Comparison of ENCODE assay signal across 1 cellular context in the genomic region with DNA sequence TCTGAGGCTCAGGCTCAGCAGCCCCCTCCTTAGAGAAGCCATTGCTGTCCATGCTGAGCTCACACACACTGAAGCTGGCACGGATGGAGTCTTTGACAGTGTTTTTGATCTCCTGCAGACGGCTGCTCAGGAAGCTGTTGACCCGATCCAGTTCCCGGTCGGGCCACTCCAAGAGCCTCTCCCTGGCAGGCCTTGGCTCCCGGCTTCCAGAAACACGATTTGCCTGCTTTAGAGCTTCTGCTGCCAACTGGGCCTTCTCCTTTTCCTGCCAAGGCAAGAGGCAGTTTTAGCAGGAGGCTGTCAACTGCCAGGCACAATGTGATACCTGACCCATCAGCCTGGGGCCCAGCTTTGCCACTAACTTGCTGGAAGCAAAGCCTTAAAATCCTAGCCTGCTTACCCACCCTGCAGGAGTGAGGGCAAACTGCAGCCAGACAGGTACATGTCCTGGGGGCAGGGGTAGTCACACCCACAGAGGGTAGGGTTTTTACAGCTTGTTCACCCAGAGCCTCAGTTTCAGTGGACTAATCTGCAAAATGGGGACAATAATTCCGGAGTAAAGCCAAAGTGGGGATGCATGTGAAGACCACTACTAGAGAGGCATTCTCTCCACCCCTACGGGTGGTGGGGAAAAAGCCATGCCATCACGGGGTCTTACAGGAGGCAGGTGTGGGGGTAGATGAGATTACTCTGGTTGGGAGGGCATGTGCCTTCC.
TF ChIP-seq lines count a peak whose summit lies in the region.

No MANE protein-coding gene starts in this region.

TF ChIP-seq in WTC11, 78 proteins besides CTCF, POLR2A, EP300 and RAD21 (continued from another document):
- TF ChIP-seq, protein P1, sequence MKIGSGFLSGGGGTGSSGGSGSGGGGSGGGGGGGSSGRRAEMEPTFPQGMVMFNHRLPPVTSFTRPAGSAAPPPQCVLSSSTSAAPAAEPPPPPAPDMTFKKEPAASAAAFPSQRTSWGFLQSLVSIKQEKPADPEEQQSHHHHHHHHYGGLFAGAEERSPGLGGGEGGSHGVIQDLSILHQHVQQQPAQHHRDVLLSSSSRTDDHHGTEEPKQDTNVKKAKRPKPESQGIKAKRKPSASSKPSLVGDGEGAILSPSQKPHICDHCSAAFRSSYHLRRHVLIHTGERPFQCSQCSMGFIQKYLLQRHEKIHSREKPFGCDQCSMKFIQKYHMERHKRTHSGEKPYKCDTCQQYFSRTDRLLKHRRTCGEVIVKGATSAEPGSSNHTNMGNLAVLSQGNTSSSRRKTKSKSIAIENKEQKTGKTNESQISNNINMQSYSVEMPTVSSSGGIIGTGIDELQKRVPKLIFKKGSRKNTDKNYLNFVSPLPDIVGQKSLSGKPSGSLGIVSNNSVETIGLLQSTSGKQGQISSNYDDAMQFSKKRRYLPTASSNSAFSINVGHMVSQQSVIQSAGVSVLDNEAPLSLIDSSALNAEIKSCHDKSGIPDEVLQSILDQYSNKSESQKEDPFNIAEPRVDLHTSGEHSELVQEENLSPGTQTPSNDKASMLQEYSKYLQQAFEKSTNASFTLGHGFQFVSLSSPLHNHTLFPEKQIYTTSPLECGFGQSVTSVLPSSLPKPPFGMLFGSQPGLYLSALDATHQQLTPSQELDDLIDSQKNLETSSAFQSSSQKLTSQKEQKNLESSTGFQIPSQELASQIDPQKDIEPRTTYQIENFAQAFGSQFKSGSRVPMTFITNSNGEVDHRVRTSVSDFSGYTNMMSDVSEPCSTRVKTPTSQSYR (CRISPR knock-in tag; IDR thresholded peaks at IDR 0.05) = no peak
- TF ChIP-seq, protein P2, sequence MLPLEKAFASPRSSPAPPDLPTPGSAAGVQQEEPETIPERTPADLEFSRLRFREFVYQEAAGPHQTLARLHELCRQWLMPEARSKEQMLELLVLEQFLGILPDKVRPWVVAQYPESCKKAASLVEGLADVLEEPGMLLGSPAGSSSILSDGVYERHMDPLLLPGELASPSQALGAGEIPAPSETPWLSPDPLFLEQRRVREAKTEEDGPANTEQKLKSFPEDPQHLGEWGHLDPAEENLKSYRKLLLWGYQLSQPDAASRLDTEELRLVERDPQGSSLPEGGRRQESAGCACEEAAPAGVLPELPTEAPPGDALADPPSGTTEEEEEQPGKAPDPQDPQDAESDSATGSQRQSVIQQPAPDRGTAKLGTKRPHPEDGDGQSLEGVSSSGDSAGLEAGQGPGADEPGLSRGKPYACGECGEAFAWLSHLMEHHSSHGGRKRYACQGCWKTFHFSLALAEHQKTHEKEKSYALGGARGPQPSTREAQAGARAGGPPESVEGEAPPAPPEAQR (CRISPR knock-in tag; IDR thresholded peaks at IDR 0.05) = no peak
- TF ChIP-seq, protein P3, sequence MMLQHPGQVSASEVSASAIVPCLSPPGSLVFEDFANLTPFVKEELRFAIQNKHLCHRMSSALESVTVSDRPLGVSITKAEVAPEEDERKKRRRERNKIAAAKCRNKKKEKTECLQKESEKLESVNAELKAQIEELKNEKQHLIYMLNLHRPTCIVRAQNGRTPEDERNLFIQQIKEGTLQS (CRISPR knock-in tag; conservative IDR thresholded peaks at IDR 0.05) = no peak
- TF ChIP-seq ETV6 (CRISPR knock-in tag; IDR thresholded peaks at IDR 0.05) = no peak
- no peak for TF ChIP-seq CREB1 (CRISPR knock-in tag; IDR thresholded peaks at IDR 0.05)
- TF ChIP-seq ZNF317 (CRISPR knock-in tag; IDR thresholded peaks at IDR 0.05; ENCODE audit: borderline replicate concordance, low read depth) = no peak
- TF ChIP-seq, protein P4, sequence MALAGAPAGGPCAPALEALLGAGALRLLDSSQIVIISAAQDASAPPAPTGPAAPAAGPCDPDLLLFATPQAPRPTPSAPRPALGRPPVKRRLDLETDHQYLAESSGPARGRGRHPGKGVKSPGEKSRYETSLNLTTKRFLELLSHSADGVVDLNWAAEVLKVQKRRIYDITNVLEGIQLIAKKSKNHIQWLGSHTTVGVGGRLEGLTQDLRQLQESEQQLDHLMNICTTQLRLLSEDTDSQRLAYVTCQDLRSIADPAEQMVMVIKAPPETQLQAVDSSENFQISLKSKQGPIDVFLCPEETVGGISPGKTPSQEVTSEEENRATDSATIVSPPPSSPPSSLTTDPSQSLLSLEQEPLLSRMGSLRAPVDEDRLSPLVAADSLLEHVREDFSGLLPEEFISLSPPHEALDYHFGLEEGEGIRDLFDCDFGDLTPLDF (CRISPR knock-in tag; IDR thresholded peaks at IDR 0.05) = no peak
- TF ChIP-seq, protein P5, sequence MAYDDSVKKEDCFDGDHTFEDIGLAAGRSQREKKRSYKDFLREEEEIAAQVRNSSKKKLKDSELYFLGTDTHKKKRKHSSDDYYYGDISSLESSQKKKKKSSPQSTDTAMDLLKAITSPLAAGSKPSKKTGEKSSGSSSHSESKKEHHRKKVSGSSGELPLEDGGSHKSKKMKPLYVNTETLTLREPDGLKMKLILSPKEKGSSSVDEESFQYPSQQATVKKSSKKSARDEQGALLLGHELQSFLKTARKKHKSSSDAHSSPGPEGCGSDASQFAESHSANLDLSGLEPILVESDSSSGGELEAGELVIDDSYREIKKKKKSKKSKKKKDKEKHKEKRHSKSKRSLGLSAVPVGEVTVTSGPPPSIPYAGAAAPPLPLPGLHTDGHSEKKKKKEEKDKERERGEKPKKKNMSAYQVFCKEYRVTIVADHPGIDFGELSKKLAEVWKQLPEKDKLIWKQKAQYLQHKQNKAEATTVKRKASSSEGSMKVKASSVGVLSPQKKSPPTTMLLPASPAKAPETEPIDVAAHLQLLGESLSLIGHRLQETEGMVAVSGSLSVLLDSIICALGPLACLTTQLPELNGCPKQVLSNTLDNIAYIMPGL (CRISPR knock-in tag; IDR thresholded peaks at IDR 0.05) = no peak
- TF ChIP-seq, protein P6, sequence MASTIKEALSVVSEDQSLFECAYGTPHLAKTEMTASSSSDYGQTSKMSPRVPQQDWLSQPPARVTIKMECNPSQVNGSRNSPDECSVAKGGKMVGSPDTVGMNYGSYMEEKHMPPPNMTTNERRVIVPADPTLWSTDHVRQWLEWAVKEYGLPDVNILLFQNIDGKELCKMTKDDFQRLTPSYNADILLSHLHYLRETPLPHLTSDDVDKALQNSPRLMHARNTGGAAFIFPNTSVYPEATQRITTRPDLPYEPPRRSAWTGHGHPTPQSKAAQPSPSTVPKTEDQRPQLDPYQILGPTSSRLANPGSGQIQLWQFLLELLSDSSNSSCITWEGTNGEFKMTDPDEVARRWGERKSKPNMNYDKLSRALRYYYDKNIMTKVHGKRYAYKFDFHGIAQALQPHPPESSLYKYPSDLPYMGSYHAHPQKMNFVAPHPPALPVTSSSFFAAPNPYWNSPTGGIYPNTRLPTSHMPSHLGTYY (CRISPR knock-in tag; IDR thresholded peaks at IDR 0.05) = no peak
- TF ChIP-seq, protein P7, sequence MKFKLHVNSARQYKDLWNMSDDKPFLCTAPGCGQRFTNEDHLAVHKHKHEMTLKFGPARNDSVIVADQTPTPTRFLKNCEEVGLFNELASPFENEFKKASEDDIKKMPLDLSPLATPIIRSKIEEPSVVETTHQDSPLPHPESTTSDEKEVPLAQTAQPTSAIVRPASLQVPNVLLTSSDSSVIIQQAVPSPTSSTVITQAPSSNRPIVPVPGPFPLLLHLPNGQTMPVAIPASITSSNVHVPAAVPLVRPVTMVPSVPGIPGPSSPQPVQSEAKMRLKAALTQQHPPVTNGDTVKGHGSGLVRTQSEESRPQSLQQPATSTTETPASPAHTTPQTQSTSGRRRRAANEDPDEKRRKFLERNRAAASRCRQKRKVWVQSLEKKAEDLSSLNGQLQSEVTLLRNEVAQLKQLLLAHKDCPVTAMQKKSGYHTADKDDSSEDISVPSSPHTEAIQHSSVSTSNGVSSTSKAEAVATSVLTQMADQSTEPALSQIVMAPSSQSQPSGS (CRISPR knock-in tag; IDR thresholded peaks at IDR 0.05; ENCODE audit: borderline replicate concordance, low read depth) = no peak
- TF ChIP-seq, protein P8, sequence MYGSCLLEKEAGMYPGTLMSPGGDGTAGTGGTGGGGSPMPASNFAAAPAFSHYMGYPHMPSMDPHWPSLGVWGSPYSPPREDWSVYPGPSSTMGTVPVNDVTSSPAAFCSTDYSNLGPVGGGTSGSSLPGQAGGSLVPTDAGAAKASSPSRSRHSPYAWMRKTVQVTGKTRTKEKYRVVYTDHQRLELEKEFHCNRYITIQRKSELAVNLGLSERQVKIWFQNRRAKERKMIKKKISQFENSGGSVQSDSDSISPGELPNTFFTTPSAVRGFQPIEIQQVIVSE (CRISPR knock-in tag; IDR thresholded peaks at IDR 0.05; ENCODE audit: borderline replicate concordance) = no peak
- TF ChIP-seq, protein P9, sequence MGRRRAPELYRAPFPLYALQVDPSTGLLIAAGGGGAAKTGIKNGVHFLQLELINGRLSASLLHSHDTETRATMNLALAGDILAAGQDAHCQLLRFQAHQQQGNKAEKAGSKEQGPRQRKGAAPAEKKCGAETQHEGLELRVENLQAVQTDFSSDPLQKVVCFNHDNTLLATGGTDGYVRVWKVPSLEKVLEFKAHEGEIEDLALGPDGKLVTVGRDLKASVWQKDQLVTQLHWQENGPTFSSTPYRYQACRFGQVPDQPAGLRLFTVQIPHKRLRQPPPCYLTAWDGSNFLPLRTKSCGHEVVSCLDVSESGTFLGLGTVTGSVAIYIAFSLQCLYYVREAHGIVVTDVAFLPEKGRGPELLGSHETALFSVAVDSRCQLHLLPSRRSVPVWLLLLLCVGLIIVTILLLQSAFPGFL (CRISPR knock-in tag; IDR thresholded peaks at IDR 0.05; ENCODE audit: borderline replicate concordance) = no peak
- no peak for TF ChIP-seq GTF2I (CRISPR knock-in tag; conservative IDR thresholded peaks at IDR 0.05)
- TF ChIP-seq ZNF263 (CRISPR knock-in tag; IDR thresholded peaks at IDR 0.05; ENCODE audit: low read depth) = no peak
